8 cellular contexts compared by ENCODE assay signal in genomic region chr2:178195390-178196166, GRCh38. TPM values are rescaled to one million over a fixed set of nuclear protein-coding genes. Genes with fewer than 3 reads are reported as not detected.
DNase-seq lines count a peak whose midpoint lies in the region; FAIRE-seq and TF ChIP-seq lines count a peak whose summit lies in the region.

No MANE protein-coding gene starts in this region.

- H3K36me3 ChIP-seq in ACC112 (ENCODE audit: insufficient read depth, low read length): no peaks in the 10 kb centered on the region
- H3K36me3 ChIP-seq in brain microvascular endothelial cell (replicated peaks): no peaks in the 10 kb centered on the region
- H3K36me3 ChIP-seq in mesodermal cell (ENCODE audit: control insufficient read depth, insufficient read depth, low read length): no peaks in the 10 kb centered on the region

- no peaks in the 10 kb centered on the region for H3K4me1 ChIP-seq in ACC112 (ENCODE audit: control insufficient read depth, insufficient read depth, low read length, unreplicated experiment)
- no peaks in the 10 kb centered on the region for H3K4me1 ChIP-seq in mesodermal cell (ENCODE audit: control insufficient read depth, insufficient read depth, low read length, poor library complexity, severe bottlenecking)

- in situ Hi-C loops in brain microvascular endothelial cell (cut with HindIII; ENCODE audit: low pct_ligation_motif_present, low sequenced_read_pairs): no loop called here

- no peaks in the 10 kb centered on the region for H3K79me2 ChIP-seq in ACC112 (ENCODE audit: control insufficient read depth, insufficient read depth, low read length, unreplicated experiment)

- peak overlapping the region; percentile 97 for H2AFZ ChIP-seq in ACC112 (ENCODE audit: low read length, unreplicated experiment)

- WGBS in mesodermal cell (ENCODE audit: insufficient coverage in 2 of 2), 2 experiments: 13 to 18% methylated on average over 9 to 13 of the region's 14 CpGs

- FAIRE-seq in RCC 7860 (lab: Jason Lieb, UNC): no peak

- DNase-seq in HL-60 (ENCODE audit: low read depth in 1 of 2, low spot score in 1 of 2) (no peak), brain microvascular endothelial cell (no peak), RCC 7860 (ENCODE audit: low spot score) (no peak), NOMO-1 treated with dmso at 0.1 percent for 144 hours (lab: John Stamatoyannopoulos, UW; ENCODE audit: unreplicated experiment) (no peak), NCI-H146 (lab: John Stamatoyannopoulos, UW) (no peak), NCI-H2081 treated with DMSO at 0.1 percent for 48 hours (lab: John Stamatoyannopoulos, UW) (no peak)

- no peaks in the 10 kb centered on the region for H3K27me3 ChIP-seq in ACC112 (ENCODE audit: insufficient read depth, low read length)
- peaks cover 48% of the 10 kb centered on the region for H3K27me3 ChIP-seq in HL-60 (ENCODE audit: insufficient read depth, poor library complexity, severe bottlenecking)
- no peaks in the 10 kb centered on the region for H3K27me3 ChIP-seq in brain microvascular endothelial cell (replicated peaks)

- TF ChIP-seq CTCF in HL-60 (IDR thresholded peaks at IDR 0.05; ENCODE audit: insufficient read depth, low read length) (no peak), brain microvascular endothelial cell (IDR thresholded peaks at IDR 0.05; ENCODE audit: low read depth, low read length, missing control alignments) (no peak)

- H3K4me3 ChIP-seq in ACC112 (ENCODE audit: low read depth, low read length) (peak overlapping the region; percentile 88), HL-60 (replicated peaks; ENCODE audit: insufficient read depth, low read length) (peak overlapping the region; percentile 51), brain microvascular endothelial cell (ENCODE audit: low read depth, low read length) (peak overlapping the region; percentile 82), mesodermal cell (ENCODE audit: extremely low read depth, insufficient read depth, low read length, poor library complexity, severe bottlenecking) (peak overlapping the region; percentile 80)

- H3K27ac ChIP-seq in ACC112 (ENCODE audit: low read depth, low read length) (no peak overlapping the region), HL-60 (replicated peaks) (no peak overlapping the region), brain microvascular endothelial cell (peak overlapping the region; percentile 13), mesodermal cell (ENCODE audit: low read depth, low read length, severe bottlenecking) (no peak overlapping the region)

- H3K9me3 ChIP-seq in mesodermal cell (ENCODE audit: control insufficient read depth, low read length): no peaks in the 10 kb centered on the region

RNA-seq across cellular contexts. Expression of gene OSBPL6, which starts 1.3 kb away (rescaled TPM):
- 11.7 TPM for polyA plus RNA-seq in mesodermal cell (2013, experiment 1 of 2)
- 11.1 TPM for polyA plus RNA-seq in mesodermal cell (2013, experiment 2 of 2)
